In the genomic region with DNA sequence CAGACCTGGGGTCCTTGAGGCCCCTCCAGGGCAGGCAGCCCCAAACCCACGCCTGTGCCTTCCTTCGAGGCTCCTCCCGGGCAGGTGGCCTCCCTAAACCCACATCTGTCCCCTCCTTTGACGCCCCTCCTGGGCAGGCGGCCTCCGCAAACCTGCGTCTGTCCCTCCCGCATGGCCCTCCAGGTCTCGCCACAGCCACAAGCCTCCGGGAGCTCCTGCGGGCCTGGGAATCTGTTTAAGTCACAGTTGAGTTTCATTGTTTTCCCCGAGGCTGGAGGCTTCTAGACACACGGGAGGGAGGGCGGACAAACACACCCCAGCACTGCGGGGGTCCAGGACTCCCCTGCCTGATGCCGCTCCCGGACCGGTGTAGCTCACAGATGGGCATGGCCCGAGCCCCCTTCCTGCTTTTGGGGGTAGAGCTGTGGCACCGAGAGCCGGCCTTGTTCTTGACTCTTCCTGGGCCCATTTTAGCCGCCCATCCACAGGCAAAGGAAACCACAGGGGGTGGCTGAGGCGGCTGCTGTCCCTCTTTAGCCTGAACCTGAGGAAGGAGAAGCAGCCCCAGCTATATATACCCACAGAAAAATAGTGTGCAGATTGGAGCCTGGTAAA, we compare ENCODE assay signal across 1 cellular context.
TF ChIP-seq lines count a peak whose summit lies in the region.

No MANE protein-coding gene starts in this region.

TF ChIP-seq in H1, 55 proteins besides CTCF, POLR2A, EP300 and RAD21 (continued from another document):
- TF ChIP-seq, protein P1, sequence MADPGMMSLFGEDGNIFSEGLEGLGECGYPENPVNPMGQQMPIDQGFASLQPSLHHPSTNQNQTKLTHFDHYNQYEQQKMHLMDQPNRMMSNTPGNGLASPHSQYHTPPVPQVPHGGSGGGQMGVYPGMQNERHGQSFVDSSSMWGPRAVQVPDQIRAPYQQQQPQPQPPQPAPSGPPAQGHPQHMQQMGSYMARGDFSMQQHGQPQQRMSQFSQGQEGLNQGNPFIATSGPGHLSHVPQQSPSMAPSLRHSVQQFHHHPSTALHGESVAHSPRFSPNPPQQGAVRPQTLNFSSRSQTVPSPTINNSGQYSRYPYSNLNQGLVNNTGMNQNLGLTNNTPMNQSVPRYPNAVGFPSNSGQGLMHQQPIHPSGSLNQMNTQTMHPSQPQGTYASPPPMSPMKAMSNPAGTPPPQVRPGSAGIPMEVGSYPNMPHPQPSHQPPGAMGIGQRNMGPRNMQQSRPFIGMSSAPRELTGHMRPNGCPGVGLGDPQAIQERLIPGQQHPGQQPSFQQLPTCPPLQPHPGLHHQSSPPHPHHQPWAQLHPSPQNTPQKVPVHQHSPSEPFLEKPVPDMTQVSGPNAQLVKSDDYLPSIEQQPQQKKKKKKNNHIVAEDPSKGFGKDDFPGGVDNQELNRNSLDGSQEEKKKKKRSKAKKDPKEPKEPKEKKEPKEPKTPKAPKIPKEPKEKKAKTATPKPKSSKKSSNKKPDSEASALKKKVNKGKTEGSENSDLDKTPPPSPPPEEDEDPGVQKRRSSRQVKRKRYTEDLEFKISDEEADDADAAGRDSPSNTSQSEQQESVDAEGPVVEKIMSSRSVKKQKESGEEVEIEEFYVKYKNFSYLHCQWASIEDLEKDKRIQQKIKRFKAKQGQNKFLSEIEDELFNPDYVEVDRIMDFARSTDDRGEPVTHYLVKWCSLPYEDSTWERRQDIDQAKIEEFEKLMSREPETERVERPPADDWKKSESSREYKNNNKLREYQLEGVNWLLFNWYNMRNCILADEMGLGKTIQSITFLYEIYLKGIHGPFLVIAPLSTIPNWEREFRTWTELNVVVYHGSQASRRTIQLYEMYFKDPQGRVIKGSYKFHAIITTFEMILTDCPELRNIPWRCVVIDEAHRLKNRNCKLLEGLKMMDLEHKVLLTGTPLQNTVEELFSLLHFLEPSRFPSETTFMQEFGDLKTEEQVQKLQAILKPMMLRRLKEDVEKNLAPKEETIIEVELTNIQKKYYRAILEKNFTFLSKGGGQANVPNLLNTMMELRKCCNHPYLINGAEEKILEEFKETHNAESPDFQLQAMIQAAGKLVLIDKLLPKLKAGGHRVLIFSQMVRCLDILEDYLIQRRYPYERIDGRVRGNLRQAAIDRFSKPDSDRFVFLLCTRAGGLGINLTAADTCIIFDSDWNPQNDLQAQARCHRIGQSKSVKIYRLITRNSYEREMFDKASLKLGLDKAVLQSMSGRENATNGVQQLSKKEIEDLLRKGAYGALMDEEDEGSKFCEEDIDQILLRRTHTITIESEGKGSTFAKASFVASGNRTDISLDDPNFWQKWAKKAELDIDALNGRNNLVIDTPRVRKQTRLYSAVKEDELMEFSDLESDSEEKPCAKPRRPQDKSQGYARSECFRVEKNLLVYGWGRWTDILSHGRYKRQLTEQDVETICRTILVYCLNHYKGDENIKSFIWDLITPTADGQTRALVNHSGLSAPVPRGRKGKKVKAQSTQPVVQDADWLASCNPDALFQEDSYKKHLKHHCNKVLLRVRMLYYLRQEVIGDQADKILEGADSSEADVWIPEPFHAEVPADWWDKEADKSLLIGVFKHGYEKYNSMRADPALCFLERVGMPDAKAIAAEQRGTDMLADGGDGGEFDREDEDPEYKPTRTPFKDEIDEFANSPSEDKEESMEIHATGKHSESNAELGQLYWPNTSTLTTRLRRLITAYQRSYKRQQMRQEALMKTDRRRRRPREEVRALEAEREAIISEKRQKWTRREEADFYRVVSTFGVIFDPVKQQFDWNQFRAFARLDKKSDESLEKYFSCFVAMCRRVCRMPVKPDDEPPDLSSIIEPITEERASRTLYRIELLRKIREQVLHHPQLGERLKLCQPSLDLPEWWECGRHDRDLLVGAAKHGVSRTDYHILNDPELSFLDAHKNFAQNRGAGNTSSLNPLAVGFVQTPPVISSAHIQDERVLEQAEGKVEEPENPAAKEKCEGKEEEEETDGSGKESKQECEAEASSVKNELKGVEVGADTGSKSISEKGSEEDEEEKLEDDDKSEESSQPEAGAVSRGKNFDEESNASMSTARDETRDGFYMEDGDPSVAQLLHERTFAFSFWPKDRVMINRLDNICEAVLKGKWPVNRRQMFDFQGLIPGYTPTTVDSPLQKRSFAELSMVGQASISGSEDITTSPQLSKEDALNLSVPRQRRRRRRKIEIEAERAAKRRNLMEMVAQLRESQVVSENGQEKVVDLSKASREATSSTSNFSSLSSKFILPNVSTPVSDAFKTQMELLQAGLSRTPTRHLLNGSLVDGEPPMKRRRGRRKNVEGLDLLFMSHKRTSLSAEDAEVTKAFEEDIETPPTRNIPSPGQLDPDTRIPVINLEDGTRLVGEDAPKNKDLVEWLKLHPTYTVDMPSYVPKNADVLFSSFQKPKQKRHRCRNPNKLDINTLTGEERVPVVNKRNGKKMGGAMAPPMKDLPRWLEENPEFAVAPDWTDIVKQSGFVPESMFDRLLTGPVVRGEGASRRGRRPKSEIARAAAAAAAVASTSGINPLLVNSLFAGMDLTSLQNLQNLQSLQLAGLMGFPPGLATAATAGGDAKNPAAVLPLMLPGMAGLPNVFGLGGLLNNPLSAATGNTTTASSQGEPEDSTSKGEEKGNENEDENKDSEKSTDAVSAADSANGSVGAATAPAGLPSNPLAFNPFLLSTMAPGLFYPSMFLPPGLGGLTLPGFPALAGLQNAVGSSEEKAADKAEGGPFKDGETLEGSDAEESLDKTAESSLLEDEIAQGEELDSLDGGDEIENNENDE (IDR thresholded peaks at IDR 0.05; ENCODE audit: insufficient replicate concordance, low read length), result no peak
- TF ChIP-seq, protein P2, sequence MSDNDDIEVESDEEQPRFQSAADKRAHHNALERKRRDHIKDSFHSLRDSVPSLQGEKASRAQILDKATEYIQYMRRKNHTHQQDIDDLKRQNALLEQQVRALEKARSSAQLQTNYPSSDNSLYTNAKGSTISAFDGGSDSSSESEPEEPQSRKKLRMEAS (IDR thresholded peaks at IDR 0.05), result peak; percentile 64
- TF ChIP-seq BCL11A (IDR thresholded peaks at IDR 0.05; ENCODE audit: low read depth in 2 of 2, low read length in 2 of 2), result no peak
